ENCODE assay signal across 8 cellular contexts in the genomic region with DNA sequence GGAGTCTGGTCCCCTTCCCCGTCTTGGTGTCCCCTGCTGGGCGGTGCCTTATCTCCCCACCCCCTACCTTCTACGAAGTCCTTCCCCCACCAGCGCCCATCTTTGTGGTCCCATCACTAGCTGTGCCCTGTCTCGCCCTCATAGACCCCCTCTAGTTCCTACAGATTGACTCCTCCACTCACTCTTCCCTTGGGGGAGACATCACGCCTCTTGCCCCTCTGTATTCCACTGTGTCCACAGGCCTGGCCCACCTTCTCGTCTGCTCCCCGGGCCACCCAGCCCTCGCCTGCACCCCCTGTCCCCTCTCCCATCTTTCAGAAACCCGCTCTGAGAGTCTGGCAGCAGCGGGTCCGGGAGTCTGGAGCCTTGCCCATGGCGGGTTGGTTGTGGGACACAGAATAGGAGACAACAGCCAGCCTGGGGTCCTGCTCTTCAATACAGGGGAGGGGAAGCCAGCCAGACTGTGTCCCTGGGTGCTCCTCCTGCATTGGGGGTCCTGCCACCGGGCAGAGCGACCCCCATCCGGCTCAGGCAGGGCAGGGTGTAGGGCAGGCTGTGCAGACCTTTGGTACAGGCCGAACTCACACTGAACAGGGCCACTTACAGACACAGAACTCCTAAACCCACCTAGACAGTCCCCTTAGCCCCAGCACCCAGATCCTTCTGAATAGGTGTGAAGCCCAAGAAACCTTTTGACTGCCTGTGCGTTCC. TPM values are rescaled to one million over a fixed set of nuclear protein-coding genes. Genes with fewer than 3 reads are reported as not detected.
DNase-seq lines count a peak whose midpoint lies in the region; ATAC-seq and TF ChIP-seq lines count a peak whose summit lies in the region.

No MANE protein-coding gene starts in this region.

- peaks cover 9% of the 10 kb centered on the region for H3K36me3 Mint-ChIP-seq in activated naive CD4-positive, alpha-beta T cell treated with anti-CD3 and anti-CD28 coated beads, Interleukin-2, amount 50 U/mL, for 24 hours
- H3K36me3 Mint-ChIP-seq in WTC11: peaks cover 27% of the 10 kb centered on the region

- POLR2A ChIA-PET in WTC11 (lab: Charles Lee): interaction anchor here (0.7 to 2.0 kb wide), 2 partner anchors 30 to 31 kb away, joined by 3 to 7 read pairs; a partner anchor contains a TSS

- ATAC-seq in WTC11 (no peak), GM21526 (IDR thresholded peaks at IDR 0.05; ENCODE audit: low FRiP score, unreplicated experiment) (no peak), GM18858 (IDR thresholded peaks at IDR 0.05; ENCODE audit: unreplicated experiment) (no peak)

- TF ChIP-seq CTCF in WTC11 (IDR thresholded peaks at IDR 0.05): no peak

- CTCF ChIA-PET in WTC11 (lab: Charles Lee): no interaction called here

- no peak for DNase-seq in activated naive CD4-positive, alpha-beta T cell (lab: John Stamatoyannopoulos, UW)
- DNase-seq in WTC11 (ENCODE audit: low spot score) (no peak), ureter (ENCODE audit: low spot score) (no peak)

- no peaks in the 10 kb centered on the region for H3K27me3 Mint-ChIP-seq in activated naive CD4-positive, alpha-beta T cell treated with anti-CD3 and anti-CD28 coated beads, Interleukin-2, amount 50 U/mL, for 24 hours
- no peaks in the 10 kb centered on the region; the same call in 1 of the 2 replicates for H3K27me3 Mint-ChIP-seq in WTC11 (ENCODE audit: low read depth)

- H3K27me3 ChIP-seq in subcutaneous abdominal adipose tissue (ENCODE audit: control insufficient read depth in 5 of 5, insufficient read depth in 4 of 5, low read length in 5 of 5): no peaks in the 10 kb centered on the region

- H3K4me3 Mint-ChIP-seq in activated naive CD4-positive, alpha-beta T cell treated with anti-CD3 and anti-CD28 coated beads, Interleukin-2, amount 50 U/mL, for 24 hours: peak overlapping the region; percentile 89
- peak overlapping the region; percentile 83 for H3K4me3 Mint-ChIP-seq in WTC11

- H3K36me3 ChIP-seq in subcutaneous abdominal adipose tissue (ENCODE audit: control insufficient read depth in 5 of 5, insufficient read depth in 5 of 5, low read length in 5 of 5): peaks cover 0 to 32% (median 27%) of the 10 kb centered on the region in 5 donors

- peak overlapping the region; percentile 52 to 83 (median 70) for H3K9ac ChIP-seq in subcutaneous abdominal adipose tissue (ENCODE audit: low read length in 5 of 5)

- no peak overlapping the region for H3K27ac ChIP-seq in subcutaneous abdominal adipose tissue (ENCODE audit: low read depth, low read length)

- H3K4me3 ChIP-seq in iPS-11a (ENCODE audit: low read depth, low read length) (peak overlapping the region; percentile 94), subcutaneous abdominal adipose tissue (ENCODE audit: low read depth in 1 of 5, low read length in 5 of 5) (peak overlapping the region; percentile 71 to 99 (median 94))

- H3K9me3 ChIP-seq in subcutaneous abdominal adipose tissue (ENCODE audit: control insufficient read depth in 5 of 5, low read length in 5 of 5): no peaks in the 10 kb centered on the region

- no peaks in the 10 kb centered on the region for H3K9me3 Mint-ChIP-seq in activated naive CD4-positive, alpha-beta T cell treated with anti-CD3 and anti-CD28 coated beads, Interleukin-2, amount 50 U/mL, for 24 hours
- H3K9me3 Mint-ChIP-seq in WTC11: no peaks in the 10 kb centered on the region

- H3K27ac Mint-ChIP-seq in activated naive CD4-positive, alpha-beta T cell treated with anti-CD3 and anti-CD28 coated beads, Interleukin-2, amount 50 U/mL, for 24 hours: peak overlapping the region; percentile 89
- no peak overlapping the region for H3K27ac Mint-ChIP-seq in WTC11

- peaks cover 5 to 34% (median 29%) of the 10 kb centered on the region in 5 donors for H3K4me1 ChIP-seq in subcutaneous abdominal adipose tissue (ENCODE audit: control insufficient read depth in 5 of 5, insufficient read depth in 5 of 5, low read length in 5 of 5)

- peaks cover 38% of the 10 kb centered on the region for H3K4me1 Mint-ChIP-seq in activated naive CD4-positive, alpha-beta T cell treated with anti-CD3 and anti-CD28 coated beads, Interleukin-2, amount 50 U/mL, for 24 hours
- H3K4me1 Mint-ChIP-seq in WTC11: peaks cover 5% of the 10 kb centered on the region; the same call in 1 of the 2 replicates

TF ChIP-seq in WTC11, 78 proteins besides CTCF, POLR2A, EP300 and RAD21 (continues in another document):
- TF ChIP-seq CREM (CRISPR knock-in tag; IDR thresholded peaks at IDR 0.05) (no peak), RORB (CRISPR knock-in tag; IDR thresholded peaks at IDR 0.05) (no peak), ZBTB21 (CRISPR knock-in tag; IDR thresholded peaks at IDR 0.05; ENCODE audit: borderline replicate concordance) (no peak), EMX1 (CRISPR knock-in tag; IDR thresholded peaks at IDR 0.05) (no peak), FOXK1 (CRISPR knock-in tag; IDR thresholded peaks at IDR 0.05) (no peak), ZNF263 (CRISPR knock-in tag; IDR thresholded peaks at IDR 0.05; ENCODE audit: low read depth) (no peak), MXD4 (CRISPR knock-in tag; IDR thresholded peaks at IDR 0.05; ENCODE audit: borderline replicate concordance) (no peak), JUN (CRISPR knock-in tag; IDR thresholded peaks at IDR 0.05) (no peak), NFYB (CRISPR knock-in tag; conservative IDR thresholded peaks at IDR 0.05; ENCODE audit: low read depth) (no peak), FOXP1 (CRISPR knock-in tag; IDR thresholded peaks at IDR 0.05; ENCODE audit: borderline replicate concordance) (no peak)
- TF ChIP-seq, protein P1, sequence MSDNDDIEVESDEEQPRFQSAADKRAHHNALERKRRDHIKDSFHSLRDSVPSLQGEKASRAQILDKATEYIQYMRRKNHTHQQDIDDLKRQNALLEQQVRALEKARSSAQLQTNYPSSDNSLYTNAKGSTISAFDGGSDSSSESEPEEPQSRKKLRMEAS (CRISPR knock-in tag; IDR thresholded peaks at IDR 0.05): no peak
- TF ChIP-seq, protein P2, sequence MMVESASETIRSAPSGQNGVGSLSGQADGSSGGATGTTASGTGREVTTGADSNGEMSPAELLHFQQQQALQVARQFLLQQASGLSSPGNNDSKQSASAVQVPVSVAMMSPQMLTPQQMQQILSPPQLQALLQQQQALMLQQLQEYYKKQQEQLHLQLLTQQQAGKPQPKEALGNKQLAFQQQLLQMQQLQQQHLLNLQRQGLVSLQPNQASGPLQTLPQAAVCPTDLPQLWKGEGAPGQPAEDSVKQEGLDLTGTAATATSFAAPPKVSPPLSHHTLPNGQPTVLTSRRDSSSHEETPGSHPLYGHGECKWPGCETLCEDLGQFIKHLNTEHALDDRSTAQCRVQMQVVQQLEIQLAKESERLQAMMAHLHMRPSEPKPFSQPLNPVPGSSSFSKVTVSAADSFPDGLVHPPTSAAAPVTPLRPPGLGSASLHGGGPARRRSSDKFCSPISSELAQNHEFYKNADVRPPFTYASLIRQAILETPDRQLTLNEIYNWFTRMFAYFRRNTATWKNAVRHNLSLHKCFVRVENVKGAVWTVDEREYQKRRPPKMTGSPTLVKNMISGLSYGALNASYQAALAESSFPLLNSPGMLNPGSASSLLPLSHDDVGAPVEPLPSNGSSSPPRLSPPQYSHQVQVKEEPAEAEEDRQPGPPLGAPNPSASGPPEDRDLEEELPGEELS (CRISPR knock-in tag; IDR thresholded peaks at IDR 0.05): no peak
- TF ChIP-seq, protein P3, sequence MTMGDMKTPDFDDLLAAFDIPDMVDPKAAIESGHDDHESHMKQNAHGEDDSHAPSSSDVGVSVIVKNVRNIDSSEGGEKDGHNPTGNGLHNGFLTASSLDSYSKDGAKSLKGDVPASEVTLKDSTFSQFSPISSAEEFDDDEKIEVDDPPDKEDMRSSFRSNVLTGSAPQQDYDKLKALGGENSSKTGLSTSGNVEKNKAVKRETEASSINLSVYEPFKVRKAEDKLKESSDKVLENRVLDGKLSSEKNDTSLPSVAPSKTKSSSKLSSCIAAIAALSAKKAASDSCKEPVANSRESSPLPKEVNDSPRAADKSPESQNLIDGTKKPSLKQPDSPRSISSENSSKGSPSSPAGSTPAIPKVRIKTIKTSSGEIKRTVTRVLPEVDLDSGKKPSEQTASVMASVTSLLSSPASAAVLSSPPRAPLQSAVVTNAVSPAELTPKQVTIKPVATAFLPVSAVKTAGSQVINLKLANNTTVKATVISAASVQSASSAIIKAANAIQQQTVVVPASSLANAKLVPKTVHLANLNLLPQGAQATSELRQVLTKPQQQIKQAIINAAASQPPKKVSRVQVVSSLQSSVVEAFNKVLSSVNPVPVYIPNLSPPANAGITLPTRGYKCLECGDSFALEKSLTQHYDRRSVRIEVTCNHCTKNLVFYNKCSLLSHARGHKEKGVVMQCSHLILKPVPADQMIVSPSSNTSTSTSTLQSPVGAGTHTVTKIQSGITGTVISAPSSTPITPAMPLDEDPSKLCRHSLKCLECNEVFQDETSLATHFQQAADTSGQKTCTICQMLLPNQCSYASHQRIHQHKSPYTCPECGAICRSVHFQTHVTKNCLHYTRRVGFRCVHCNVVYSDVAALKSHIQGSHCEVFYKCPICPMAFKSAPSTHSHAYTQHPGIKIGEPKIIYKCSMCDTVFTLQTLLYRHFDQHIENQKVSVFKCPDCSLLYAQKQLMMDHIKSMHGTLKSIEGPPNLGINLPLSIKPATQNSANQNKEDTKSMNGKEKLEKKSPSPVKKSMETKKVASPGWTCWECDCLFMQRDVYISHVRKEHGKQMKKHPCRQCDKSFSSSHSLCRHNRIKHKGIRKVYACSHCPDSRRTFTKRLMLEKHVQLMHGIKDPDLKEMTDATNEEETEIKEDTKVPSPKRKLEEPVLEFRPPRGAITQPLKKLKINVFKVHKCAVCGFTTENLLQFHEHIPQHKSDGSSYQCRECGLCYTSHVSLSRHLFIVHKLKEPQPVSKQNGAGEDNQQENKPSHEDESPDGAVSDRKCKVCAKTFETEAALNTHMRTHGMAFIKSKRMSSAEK (CRISPR knock-in tag; IDR thresholded peaks at IDR 0.05; ENCODE audit: borderline replicate concordance): no peak
- TF ChIP-seq, protein P4, sequence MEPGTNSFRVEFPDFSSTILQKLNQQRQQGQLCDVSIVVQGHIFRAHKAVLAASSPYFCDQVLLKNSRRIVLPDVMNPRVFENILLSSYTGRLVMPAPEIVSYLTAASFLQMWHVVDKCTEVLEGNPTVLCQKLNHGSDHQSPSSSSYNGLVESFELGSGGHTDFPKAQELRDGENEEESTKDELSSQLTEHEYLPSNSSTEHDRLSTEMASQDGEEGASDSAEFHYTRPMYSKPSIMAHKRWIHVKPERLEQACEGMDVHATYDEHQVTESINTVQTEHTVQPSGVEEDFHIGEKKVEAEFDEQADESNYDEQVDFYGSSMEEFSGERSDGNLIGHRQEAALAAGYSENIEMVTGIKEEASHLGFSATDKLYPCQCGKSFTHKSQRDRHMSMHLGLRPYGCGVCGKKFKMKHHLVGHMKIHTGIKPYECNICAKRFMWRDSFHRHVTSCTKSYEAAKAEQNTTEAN (CRISPR knock-in tag; IDR thresholded peaks at IDR 0.05): no peak
- TF ChIP-seq, protein P5, sequence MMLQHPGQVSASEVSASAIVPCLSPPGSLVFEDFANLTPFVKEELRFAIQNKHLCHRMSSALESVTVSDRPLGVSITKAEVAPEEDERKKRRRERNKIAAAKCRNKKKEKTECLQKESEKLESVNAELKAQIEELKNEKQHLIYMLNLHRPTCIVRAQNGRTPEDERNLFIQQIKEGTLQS (CRISPR knock-in tag; conservative IDR thresholded peaks at IDR 0.05): no peak

RNA-seq across cellular contexts. Expression of a gene that starts 1.1 kb away (rescaled TPM):
- 121 to 141 TPM (median 121 TPM) in 3 replicates for total RNA-seq in WTC11 (2021)
- total RNA-seq in ureter: 104 TPM
